9 cellular contexts compared by ENCODE assay signal in the genomic region with DNA sequence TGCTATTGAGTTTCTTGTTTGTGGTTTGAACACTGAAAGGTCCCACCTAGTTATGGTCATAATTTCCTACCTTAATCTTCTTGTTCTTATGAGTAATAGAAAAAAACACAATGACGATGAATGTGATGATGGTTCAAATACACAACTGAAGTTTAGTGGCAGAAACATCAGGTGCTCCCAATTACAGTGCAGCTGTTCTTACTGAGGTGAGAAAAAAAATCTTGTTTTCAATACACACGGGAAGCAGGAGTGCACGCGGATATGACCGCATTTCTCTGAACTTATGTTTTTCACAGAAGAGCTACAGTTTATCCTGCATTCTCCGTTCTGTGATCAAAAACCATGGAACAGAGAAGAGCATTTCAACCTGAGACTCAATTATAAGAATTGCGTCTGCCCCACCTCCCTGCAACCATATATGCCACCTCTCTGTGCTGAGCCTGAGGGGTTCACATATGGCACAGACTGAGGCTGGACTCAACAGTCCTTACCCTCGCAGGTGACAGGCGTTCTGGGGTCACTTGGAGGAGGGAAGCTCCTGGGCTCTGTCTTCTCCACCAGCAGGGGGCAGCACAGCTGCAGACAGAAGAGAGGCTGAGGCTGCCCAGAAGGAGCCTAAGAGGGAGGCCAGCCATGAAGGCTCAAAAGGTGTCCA.
DNase-seq lines count a peak whose midpoint lies in the region; ATAC-seq and TF ChIP-seq lines count a peak whose summit lies in the region.
"Had no signal": no experiment of that assay in that cellular context is flagged by ENCODE, and none has a peak within 500 bp of the region (broad histone marks: within the 10 kb centered on the region; RNA-seq: fewer than 3 reads in every experiment).

No MANE protein-coding gene starts in this region.

- no peaks in the 10 kb centered on the region for H3K9me3 Mint-ChIP-seq in GM23338
- no peaks in the 10 kb centered on the region for H3K9me3 Mint-ChIP-seq in activated T-cell treated with anti-CD3 and anti-CD28 coated beads, Interleukin-2, amount 50 U/mL, for 72 hours
- H3K9me3 Mint-ChIP-seq: stimulated activated naive CD8-positive, alpha-beta T cell treated with anti-CD3 and anti-CD28 coated beads, Interleukin-15, Interleukin-2, amounts not matched to agents 100 ng/mL and 50 ng/mL, for 24 hours had no signal

- H4K20me1 ChIP-seq in GM23338 (replicated peaks; ENCODE audit: insufficient read depth) = no peaks in the 10 kb centered on the region

- DNase-seq in AG09319 (ENCODE audit: extremely low read depth, low read depth) (no peak), GM23338 (ENCODE audit: low spot score) (peak; percentile 81), OCI-M1 (lab: John Stamatoyannopoulos, UW) (peak; percentile 83), pulmonary artery endothelial cell (ENCODE audit: low read depth, low spot score) (peak; percentile 8), NCI-H2107 (lab: John Stamatoyannopoulos, UW) (no peak)
- peak; percentile 72 to 78 for DNase-seq in activated T-cell treated with anti-CD3 and anti-CD28 coated beads, Interleukin-2, amount 50 U/mL, for 72 hours

- no peaks in the 10 kb centered on the region for H3K4me1 Mint-ChIP-seq in GM23338
- peaks cover 14% of the 10 kb centered on the region for H3K4me1 Mint-ChIP-seq in activated T-cell treated with anti-CD3 and anti-CD28 coated beads, Interleukin-2, amount 50 U/mL, for 72 hours (ENCODE audit: low read depth)

- H3K27ac Mint-ChIP-seq in GM23338 = no peak overlapping the region
- no peak overlapping the region for H3K27ac Mint-ChIP-seq in activated T-cell treated with anti-CD3 and anti-CD28 coated beads, Interleukin-2, amount 50 U/mL, for 72 hours
- H3K27ac Mint-ChIP-seq: stimulated activated naive CD8-positive, alpha-beta T cell treated with anti-CD3 and anti-CD28 coated beads, Interleukin-15, Interleukin-2, amounts not matched to agents 100 ng/mL and 50 ng/mL, for 24 hours had no signal

- ATAC-seq in GM23338 (peak; percentile 91), gastroesophageal sphincter (peak; percentile 48), HG02759 (IDR thresholded peaks at IDR 0.05; ENCODE audit: unreplicated experiment) (no peak)
- ATAC-seq in activated T-cell treated with anti-CD3 and anti-CD28 coated beads, Interleukin-2, amount 50 U/mL, for 72 hours (replicated peaks in 1 of 2) = peak; percentile 70 to 79

- 52 to 66% methylated on average over 7 to 8 of the region's 9 CpGs for WGBS in gastroesophageal sphincter (ENCODE audit: low coverage in 1 of 2), 2 donors

- no peak overlapping the region for H3K4me2 ChIP-seq in GM23338

- H3K27ac ChIP-seq in GM23338 (ENCODE audit: low read depth) (no peak overlapping the region), gastroesophageal sphincter (no peak overlapping the region)

- no peaks in the 10 kb centered on the region for H3K4me1 ChIP-seq in GM23338 (ENCODE audit: insufficient read depth)
- no peaks in the 10 kb centered on the region for H3K4me1 ChIP-seq in gastroesophageal sphincter

- peaks cover 32% of the 10 kb centered on the region for H3K27me3 Mint-ChIP-seq in GM23338 (ENCODE audit: insufficient read depth, low read depth, poor library complexity)
- peaks cover 13% of the 10 kb centered on the region for H3K27me3 Mint-ChIP-seq in activated T-cell treated with anti-CD3 and anti-CD28 coated beads, Interleukin-2, amount 50 U/mL, for 72 hours (ENCODE audit: low read depth)
- H3K27me3 Mint-ChIP-seq: stimulated activated naive CD8-positive, alpha-beta T cell treated with anti-CD3 and anti-CD28 coated beads, Interleukin-15, Interleukin-2, amounts not matched to agents 100 ng/mL and 50 ng/mL, for 24 hours had no signal

- H3F3A ChIP-seq in GM23338 (replicated peaks; ENCODE audit: low read depth) = no peaks in the 10 kb centered on the region

- H3K27me3 ChIP-seq in GM23338 (ENCODE audit: insufficient read depth) = peaks cover 90% of the 10 kb centered on the region
- H3K27me3 ChIP-seq in gastroesophageal sphincter = peaks cover 50% of the 10 kb centered on the region

- no peak for TF ChIP-seq POLR2A in gastroesophageal sphincter (IDR thresholded peaks at IDR 0.05)

- H3K9me3 ChIP-seq in gastroesophageal sphincter = no peaks in the 10 kb centered on the region

- no peak overlapping the region for H3K4me3 Mint-ChIP-seq in GM23338
- no peak overlapping the region for H3K4me3 Mint-ChIP-seq in activated T-cell treated with anti-CD3 and anti-CD28 coated beads, Interleukin-2, amount 50 U/mL, for 72 hours
- H3K4me3 Mint-ChIP-seq: stimulated activated naive CD8-positive, alpha-beta T cell treated with anti-CD3 and anti-CD28 coated beads, Interleukin-15, Interleukin-2, amounts not matched to agents 100 ng/mL and 50 ng/mL, for 24 hours had no signal

- TF ChIP-seq CTCF in AG09319 (IDR thresholded peaks at IDR 0.05; ENCODE audit: low read depth, low read length) (peak; percentile 82), GM23338 (conservative IDR thresholded peaks at IDR 0.05; ENCODE audit: low read depth in 2 of 2) (peak; percentile 78 to 86), gastroesophageal sphincter (IDR thresholded peaks at IDR 0.05) (peak in 2 of 4 experiments; percentile 31 to 57)

- H3K79me2 ChIP-seq in GM23338 (replicated peaks; ENCODE audit: insufficient read depth) = no peaks in the 10 kb centered on the region

- no peaks in the 10 kb centered on the region for H3K36me3 Mint-ChIP-seq in GM23338 (ENCODE audit: low read depth)
- H3K36me3 Mint-ChIP-seq in activated T-cell treated with anti-CD3 and anti-CD28 coated beads, Interleukin-2, amount 50 U/mL, for 72 hours (ENCODE audit: insufficient read depth in 2 of 2) = no peaks in the 10 kb centered on the region

- H3K4me3 ChIP-seq in GM23338 = no peak overlapping the region
- H3K4me3 ChIP-seq in gastroesophageal sphincter = no peak overlapping the region

- H3K36me3 ChIP-seq in GM23338 (ENCODE audit: insufficient read depth) (no peaks in the 10 kb centered on the region; the same call in 1 of the 2 replicates), gastroesophageal sphincter (no peaks in the 10 kb centered on the region)

- H3K9me2 ChIP-seq in GM23338 (ENCODE audit: insufficient read depth) = no peaks in the 10 kb centered on the region

- no peak overlapping the region for H2AFZ ChIP-seq in GM23338

- no peak for TF ChIP-seq EP300 in gastroesophageal sphincter (IDR thresholded peaks at IDR 0.05)

TF ChIP-seq in GM23338, 12 proteins besides CTCF, POLR2A, EP300 and RAD21 (continues in another document):
- TF ChIP-seq EZH2phosphoT487 (IDR thresholded peaks at IDR 0.05; ENCODE audit: unreplicated experiment) = no peak
- no peak for TF ChIP-seq POLR2AphosphoS5 (IDR thresholded peaks at IDR 0.05; ENCODE audit: low read depth)
- TF ChIP-seq STAT1 (IDR thresholded peaks at IDR 0.05; ENCODE audit: unreplicated experiment) = no peak
- TF ChIP-seq, protein P1, sequence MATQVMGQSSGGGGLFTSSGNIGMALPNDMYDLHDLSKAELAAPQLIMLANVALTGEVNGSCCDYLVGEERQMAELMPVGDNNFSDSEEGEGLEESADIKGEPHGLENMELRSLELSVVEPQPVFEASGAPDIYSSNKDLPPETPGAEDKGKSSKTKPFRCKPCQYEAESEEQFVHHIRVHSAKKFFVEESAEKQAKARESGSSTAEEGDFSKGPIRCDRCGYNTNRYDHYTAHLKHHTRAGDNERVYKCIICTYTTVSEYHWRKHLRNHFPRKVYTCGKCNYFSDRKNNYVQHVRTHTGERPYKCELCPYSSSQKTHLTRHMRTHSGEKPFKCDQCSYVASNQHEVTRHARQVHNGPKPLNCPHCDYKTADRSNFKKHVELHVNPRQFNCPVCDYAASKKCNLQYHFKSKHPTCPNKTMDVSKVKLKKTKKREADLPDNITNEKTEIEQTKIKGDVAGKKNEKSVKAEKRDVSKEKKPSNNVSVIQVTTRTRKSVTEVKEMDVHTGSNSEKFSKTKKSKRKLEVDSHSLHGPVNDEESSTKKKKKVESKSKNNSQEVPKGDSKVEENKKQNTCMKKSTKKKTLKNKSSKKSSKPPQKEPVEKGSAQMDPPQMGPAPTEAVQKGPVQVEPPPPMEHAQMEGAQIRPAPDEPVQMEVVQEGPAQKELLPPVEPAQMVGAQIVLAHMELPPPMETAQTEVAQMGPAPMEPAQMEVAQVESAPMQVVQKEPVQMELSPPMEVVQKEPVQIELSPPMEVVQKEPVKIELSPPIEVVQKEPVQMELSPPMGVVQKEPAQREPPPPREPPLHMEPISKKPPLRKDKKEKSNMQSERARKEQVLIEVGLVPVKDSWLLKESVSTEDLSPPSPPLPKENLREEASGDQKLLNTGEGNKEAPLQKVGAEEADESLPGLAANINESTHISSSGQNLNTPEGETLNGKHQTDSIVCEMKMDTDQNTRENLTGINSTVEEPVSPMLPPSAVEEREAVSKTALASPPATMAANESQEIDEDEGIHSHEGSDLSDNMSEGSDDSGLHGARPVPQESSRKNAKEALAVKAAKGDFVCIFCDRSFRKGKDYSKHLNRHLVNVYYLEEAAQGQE (IDR thresholded peaks at IDR 0.05; ENCODE audit: unreplicated experiment) = no peak
- no peak for TF ChIP-seq ETS1 (IDR thresholded peaks at IDR 0.05)
- no peak for TF ChIP-seq ZNF114 (CRISPR knock-in tag; IDR thresholded peaks at IDR 0.05)
- no peak for TF ChIP-seq CREB1 (CRISPR knock-in tag; IDR thresholded peaks at IDR 0.05; ENCODE audit: low read depth)
- no peak for TF ChIP-seq EZH2 (IDR thresholded peaks at IDR 0.05; ENCODE audit: low read depth, unreplicated experiment)

Comparison
In these comparisons a context has a peak if more than half of its experiments do, and no peak if none do; other contexts are left out.
1. DNase-seq: peak in GM23338 (single experiment), OCI-M1 (single experiment), activated T-cell treated with anti-CD3 and anti-CD28 coated beads, Interleukin-2, amount 50 U/mL, for 72 hours (2 of 2) and pulmonary artery endothelial cell (single experiment); none in AG09319 (single experiment) and NCI-H2107 (single experiment).